ENCODE assay signal across 13 cellular contexts in genomic region chr17:47989159-47989558, GRCh38. TPM values are rescaled to one million over a fixed set of nuclear protein-coding genes. Genes with fewer than 3 reads are reported as not detected.
"Had no signal": no experiment of that assay in that cellular context is flagged by ENCODE, and none has a peak within 500 bp of the region (broad histone marks: within the 10 kb centered on the region; RNA-seq: fewer than 3 reads in every experiment).

No MANE protein-coding gene starts in this region.

- H3K27me3 ChIP-seq: ovary had no signal

- H3K4me3 ChIP-seq: lower lobe of right lung, ovary had no signal

- H3K36me3 Mint-ChIP-seq: naive thymus-derived CD4-positive, alpha-beta T cell had no signal

- H3K36me3 ChIP-seq: lower lobe of right lung, ovary had no signal

- DNase-seq: activated CD4-positive, alpha-beta memory T cell treated with anti-CD3 and anti-CD28 coated beads for 36 hours; activated T-cell treated with anti-CD3 and anti-CD28 coated beads, Interleukin-2, amount 50 U/mL, for 72 hours; left cardiac atrium; lower lobe of right lung; naive thymus-derived CD4-positive, alpha-beta T cell; ovary; stimulated activated CD4-positive, alpha-beta T cell treated with anti-CD3 and anti-CD28 coated beads, Interleukin-2, amount 100 ng/mL, for 48 hours; stimulated activated naive CD4-positive, alpha-beta T cell treated with Interleukin-2 at 50 U/mL for 16 hours; trophoblast cell had no signal

- H3K27ac Mint-ChIP-seq: activated CD4-positive, alpha-beta memory T cell treated with anti-CD3 and anti-CD28 coated beads for 36 hours; activated T-cell treated with anti-CD3 and anti-CD28 coated beads, Interleukin-2, amount 50 U/mL, for 72 hours had no signal

- H3K9me3 ChIP-seq: lower lobe of right lung, ovary had no signal

- H3K27ac ChIP-seq: lower lobe of right lung, ovary had no signal

- H3K9me3 Mint-ChIP-seq: activated CD4-positive, alpha-beta memory T cell treated with anti-CD3 and anti-CD28 coated beads for 36 hours; activated T-cell treated with anti-CD3 and anti-CD28 coated beads, Interleukin-2, amount 50 U/mL, for 72 hours; central memory CD8-positive, alpha-beta T cell had no signal

- ATAC-seq: activated T-cell treated with anti-CD3 and anti-CD28 coated beads, Interleukin-2, amount 50 U/mL, for 72 hours; esophagus mucosa; left cardiac atrium; lower lobe of right lung; naive thymus-derived CD4-positive, alpha-beta T cell had no signal

- H3K4me3 Mint-ChIP-seq: activated CD4-positive, alpha-beta memory T cell treated with anti-CD3 and anti-CD28 coated beads for 36 hours; activated T-cell treated with anti-CD3 and anti-CD28 coated beads, Interleukin-2, amount 50 U/mL, for 72 hours; central memory CD8-positive, alpha-beta T cell; naive thymus-derived CD4-positive, alpha-beta T cell had no signal

- H3K27me3 Mint-ChIP-seq: central memory CD8-positive, alpha-beta T cell had no signal

RNA-seq across cellular contexts. Expression of gene PRR15L, which starts 31.5 kb away (rescaled TPM):
- total RNA-seq: activated CD4-positive, alpha-beta memory T cell treated with anti-CD3 and anti-CD28 coated beads for 36 hours; activated T-cell treated with anti-CD3 and anti-CD28 coated beads, Interleukin-2, amount 50 U/mL, for 72 hours; dermis microvascular lymphatic vessel endothelial cell; glomerular endothelial cell; naive thymus-derived CD4-positive, alpha-beta T cell had no signal
